Comparison of ENCODE assay signal across 6 cellular contexts in genomic region chr14:83535396-83535906, GRCh38.
"Had no signal": no experiment of that assay in that cellular context is flagged by ENCODE, and none has a peak within 500 bp of the region (broad histone marks: within the 10 kb centered on the region; RNA-seq: fewer than 3 reads in every experiment).

No MANE protein-coding gene starts in this region.

- DNase-seq: H7, KG1 had no signal

- H3K36me3 ChIP-seq: HAP-1 had no signal

- H3K9me3 ChIP-seq: HAP-1 had no signal

- H3K4me2 ChIP-seq: GM23338 had no signal

- FAIRE-seq: HTR-8/SVneo, K562 had no signal

- ATAC-seq: GM23338, K562 had no signal

- H3K4me3 ChIP-seq: GM23338, HAP-1, K562 had no signal

- H3K4me1 ChIP-seq: HAP-1 had no signal

- H2AFZ ChIP-seq: GM23338 had no signal
